Comparison of ENCODE assay signal across 9 cellular contexts in genomic region chr1:22712502-22713271, GRCh38. TPM values are rescaled to one million over a fixed set of nuclear protein-coding genes. Genes with fewer than 3 reads are reported as not detected.
DNase-seq lines count a peak whose midpoint lies in the region; ATAC-seq and TF ChIP-seq lines count a peak whose summit lies in the region.
"Had no signal": no experiment of that assay in that cellular context is flagged by ENCODE, and none has a peak within 500 bp of the region (broad histone marks: within the 10 kb centered on the region; RNA-seq: fewer than 3 reads in every experiment).

No MANE protein-coding gene starts in this region.

- H3K36me3 ChIP-seq in PC-3 (ENCODE audit: low read depth, low read length) (no peaks in the 10 kb centered on the region), endodermal cell (ENCODE audit: control insufficient read depth, insufficient read depth, low read length) (peaks cover 5% of the 10 kb centered on the region)
- no peaks in the 10 kb centered on the region for H3K36me3 ChIP-seq in naive thymus-derived CD4-positive, alpha-beta T cell (ENCODE audit: control insufficient read depth in 2 of 3, insufficient read depth in 3 of 3, low read length in 3 of 3)

- H3K4me1 ChIP-seq in PC-3 (ENCODE audit: insufficient read depth, low read length), result peaks cover 20% of the 10 kb centered on the region
- peaks cover 21% of the 10 kb centered on the region for H3K4me1 ChIP-seq in endodermal cell (ENCODE audit: control insufficient read depth, insufficient read depth, low read length)
- no peaks in the 10 kb centered on the region for H3K4me1 ChIP-seq in naive thymus-derived CD4-positive, alpha-beta T cell (ENCODE audit: control insufficient read depth in 2 of 2, insufficient read depth in 2 of 2, low read length in 2 of 2)

- no peaks in the 10 kb centered on the region for H3K9me3 ChIP-seq in PC-3 (ENCODE audit: low read length)
- H3K9me3 ChIP-seq in endodermal cell (ENCODE audit: control insufficient read depth, low read length), result no peaks in the 10 kb centered on the region
- no peaks in the 10 kb centered on the region for H3K9me3 ChIP-seq in naive thymus-derived CD4-positive, alpha-beta T cell (ENCODE audit: control insufficient read depth in 2 of 3, low read length in 3 of 3)

- H3K4me2 ChIP-seq in PC-3 (ENCODE audit: low read length), result peak overlapping the region; percentile 100

- no peaks in the 10 kb centered on the region for H3K9me3 Mint-ChIP-seq in activated CD4-positive, alpha-beta T cell treated with anti-CD3 and anti-CD28 coated beads, Interleukin-2, amount 10 ng/mL, durations not matched to agents 24 days and 14 days
- H3K9me3 Mint-ChIP-seq in endodermal cell, result no peaks in the 10 kb centered on the region
- peaks cover 0 to 2% (median 0%) of the 10 kb centered on the region in 11 donors for H3K9me3 Mint-ChIP-seq in naive thymus-derived CD4-positive, alpha-beta T cell

- H3K27ac ChIP-seq in PC-3 (ENCODE audit: low read length) (no peak overlapping the region), endodermal cell (ENCODE audit: low read depth, low read length) (no peak overlapping the region)
- H3K27ac ChIP-seq in naive thymus-derived CD4-positive, alpha-beta T cell (ENCODE audit: low read depth, low read length), result no peak overlapping the region

- H3K9me2 ChIP-seq in PC-3 (replicated peaks; ENCODE audit: low read length), result no peaks in the 10 kb centered on the region

- WGBS in endodermal cell (ENCODE audit: insufficient coverage in 1 of 2, insufficient read length in 1 of 2), 2 experiments, result 92% methylated on average over 13 to 19 of the region's 19 CpGs

- no peak overlapping the region for H3K4me3 Mint-ChIP-seq in activated CD4-positive, alpha-beta T cell treated with anti-CD3 and anti-CD28 coated beads, Interleukin-2, amount 10 ng/mL, durations not matched to agents 24 days and 14 days
- H3K4me3 Mint-ChIP-seq in endodermal cell, result peak overlapping the region; percentile 65
- peak overlapping the region in 3 of 10 donors; percentile 57 to 73 (median 63) for H3K4me3 Mint-ChIP-seq in naive thymus-derived CD4-positive, alpha-beta T cell

- H3K4me3 ChIP-seq in PC-3 (ENCODE audit: low read length) (peak overlapping the region; percentile 81; the same call in 1 of the 2 replicates), endodermal cell (ENCODE audit: low read length) (peak overlapping the region; percentile 81)
- H3K4me3 ChIP-seq in naive thymus-derived CD4-positive, alpha-beta T cell (ENCODE audit: low read length), result no peak overlapping the region

- ATAC-seq in PC-3, result peak; percentile 76
- ATAC-seq in naive thymus-derived CD4-positive, alpha-beta T cell, result no peak

- peaks cover 6% of the 10 kb centered on the region; the same call in 1 of the 2 replicates for H4K20me1 ChIP-seq in PC-3 (ENCODE audit: low read length)

- no TSS peak for BruUV-seq in PC-3 (replicated peaks; lab: Mats Ljungman, UMichigan)

- intact Hi-C loops in activated CD4-positive, alpha-beta T cell treated with anti-CD3 and anti-CD28 coated beads, Interleukin-2, amount 10 ng/mL, durations not matched to agents 24 days and 14 days (cut with micrococcal nuclease), result no loop called here
- intact Hi-C loops in PC-3 (cut with micrococcal nuclease), result loop anchor here (5.0 kb wide), 1 partner anchor 35 kb away; no protein-coding TSS in a partner anchor
- intact Hi-C loops in naive thymus-derived CD4-positive, alpha-beta T cell (cut with micrococcal nuclease), result no loop called here

- no peak overlapping the region for H3K9ac ChIP-seq in PC-3 (ENCODE audit: low read length)
- H3K9ac ChIP-seq in endodermal cell (ENCODE audit: extremely low read depth, low read length, poor library complexity, severe bottlenecking), result no peak overlapping the region

- H3K79me2 ChIP-seq in PC-3 (ENCODE audit: low read length), result peaks cover 6% of the 10 kb centered on the region; the same call in 1 of the 2 replicates

- H3K27ac Mint-ChIP-seq in activated CD4-positive, alpha-beta T cell treated with anti-CD3 and anti-CD28 coated beads, Interleukin-2, amount 10 ng/mL, durations not matched to agents 24 days and 14 days, result no peak overlapping the region
- H3K27ac Mint-ChIP-seq in endodermal cell, result no peak overlapping the region
- H3K27ac Mint-ChIP-seq in naive thymus-derived CD4-positive, alpha-beta T cell, result no peak overlapping the region

- peaks cover 51% of the 10 kb centered on the region for H3K27me3 Mint-ChIP-seq in activated CD4-positive, alpha-beta T cell treated with anti-CD3 and anti-CD28 coated beads, Interleukin-2, amount 10 ng/mL, durations not matched to agents 24 days and 14 days
- peaks cover 46% of the 10 kb centered on the region for H3K27me3 Mint-ChIP-seq in endodermal cell (ENCODE audit: insufficient read depth)
- H3K27me3 Mint-ChIP-seq in naive thymus-derived CD4-positive, alpha-beta T cell, result peaks cover 50 to 74% (median 60%) of the 10 kb centered on the region in 5 donors

- no peaks in the 10 kb centered on the region for H3K27me3 ChIP-seq in PC-3 (ENCODE audit: low read length)
- peaks cover 20% of the 10 kb centered on the region for H3K27me3 ChIP-seq in endodermal cell (ENCODE audit: control insufficient read depth, insufficient read depth, low read length, poor library complexity, severe bottlenecking)
- peaks cover 3 to 10% of the 10 kb centered on the region in 2 donors for H3K27me3 ChIP-seq in naive thymus-derived CD4-positive, alpha-beta T cell (ENCODE audit: control insufficient read depth in 2 of 2, insufficient read depth in 2 of 2, low read length in 2 of 2)

- CTCF ChIA-PET in PC-3 (lab: Charles Lee), result interaction anchor here (1.5 kb wide), 1 partner anchor 8 kb away, joined by 7 read pairs; no protein-coding TSS in a partner anchor
- CTCF ChIA-PET in naive thymus-derived CD4-positive, alpha-beta T cell (lab: Charles Lee), result no interaction called here

- H3F3A ChIP-seq in PC-3 (ENCODE audit: low read length, unreplicated experiment), result no peaks in the 10 kb centered on the region

- no peak overlapping the region for H2AFZ ChIP-seq in PC-3 (ENCODE audit: low read length)

- no peaks in the 10 kb centered on the region for H3K36me3 Mint-ChIP-seq in activated CD4-positive, alpha-beta T cell treated with anti-CD3 and anti-CD28 coated beads, Interleukin-2, amount 10 ng/mL, durations not matched to agents 24 days and 14 days (ENCODE audit: low read depth)
- H3K36me3 Mint-ChIP-seq in endodermal cell (ENCODE audit: low read depth), result no peaks in the 10 kb centered on the region
- no peaks in the 10 kb centered on the region for H3K36me3 Mint-ChIP-seq in naive thymus-derived CD4-positive, alpha-beta T cell

- POLR2A ChIA-PET in PC-3 (lab: Charles Lee; ENCODE audit: unreplicated experiment), result interaction anchor here (0.5 kb wide), 1 partner anchor 1068 kb away, joined by 5 read pairs; no protein-coding TSS in a partner anchor
- POLR2A ChIA-PET in naive thymus-derived CD4-positive, alpha-beta T cell (lab: Charles Lee), result no interaction called here

- TF ChIP-seq CTCF in PC-3 (conservative IDR thresholded peaks at IDR 0.05; ENCODE audit: low read depth, low read length), result no peak
- no peak for TF ChIP-seq CTCF in endodermal cell (conservative IDR thresholded peaks at IDR 0.05)

- peak; percentile 7 to 10 for DNase-seq in activated CD4-positive, alpha-beta T cell treated with anti-CD3 and anti-CD28 coated beads for 24 hours (ENCODE audit: low read depth in 2 of 2)
- DNase-seq in activated CD4-positive, alpha-beta T cell treated with anti-CD3 and anti-CD28 coated beads, Interleukin-2, amount 10 ng/mL, durations not matched to agents 24 days and 14 days, result no peak
- DNase-seq in PC-3, result peak; percentile 71
- DNase-seq in endodermal cell, result no peak
- peak; percentile 61 for DNase-seq in stimulated activated CD4-positive, alpha-beta T cell treated with anti-CD3 and anti-CD28 coated beads, Interleukin-4, amount 100 ng/mL, for 24 hours
- no peak for DNase-seq in naive thymus-derived CD4-positive, alpha-beta T cell
- DNase-seq in inferior parietal cortex (ENCODE audit: extremely low spot score), result no peak
- no peak for DNase-seq in dedifferentiated amniotic fluid mesenchymal stem cell (ENCODE audit: extremely low spot score)
- DNase-seq: NCI-H1694 had no signal

- peaks cover 3% of the 10 kb centered on the region for H3K4me1 Mint-ChIP-seq in activated CD4-positive, alpha-beta T cell treated with anti-CD3 and anti-CD28 coated beads, Interleukin-2, amount 10 ng/mL, durations not matched to agents 24 days and 14 days
- peaks cover 48% of the 10 kb centered on the region for H3K4me1 Mint-ChIP-seq in endodermal cell
- H3K4me1 Mint-ChIP-seq in naive thymus-derived CD4-positive, alpha-beta T cell, result peaks cover 0 to 13% (median 7%) of the 10 kb centered on the region in 7 donors

RNA-seq across cellular contexts. Expression of gene EPHB2, which starts 2.0 kb away (rescaled TPM):
- total RNA-seq in activated CD4-positive, alpha-beta T cell treated with anti-CD3 and anti-CD28 coated beads, Interleukin-2, amount 10 ng/mL, durations not matched to agents 24 days and 14 days, result not detected in 2 replicates
- 21.0 and 23.2 TPM in 2 replicates for total RNA-seq in PC-3 (2014; rRNA removed)
- total RNA-seq in endodermal cell, result 10 to 100 TPM; 34.0 to 50.7 TPM
- 49.8 TPM for polyA plus RNA-seq in endodermal cell (2013, experiment 1 of 2)
- polyA plus RNA-seq in endodermal cell (2013, experiment 2 of 2), result 46.5 TPM
- total RNA-seq in naive thymus-derived CD4-positive, alpha-beta T cell, result 1 to 10 TPM in 1 of 5 experiments, under 1 TPM in 3, not detected in 1; 0.27 to 2.2 (median 0.49) TPM
- not detected for polyA plus RNA-seq in naive thymus-derived CD4-positive, alpha-beta T cell

RNA-seq across cellular contexts. Expression of gene C1QB, which starts 59.7 kb away (rescaled TPM):
- not detected in 2 replicates for total RNA-seq in activated CD4-positive, alpha-beta T cell treated with anti-CD3 and anti-CD28 coated beads, Interleukin-2, amount 10 ng/mL, durations not matched to agents 24 days and 14 days
- total RNA-seq in PC-3 (2014; rRNA removed) (not detected in 2 replicates), endodermal cell (not detected)
- not detected for polyA plus RNA-seq in endodermal cell (2013, experiment 1 of 2)
- not detected for polyA plus RNA-seq in endodermal cell (2013, experiment 2 of 2)
- 1 to 10 TPM in 3 of 5 experiments, under 1 TPM in 1, not detected in 1; 0.53 to 2.4 (median 1.2) TPM for total RNA-seq in naive thymus-derived CD4-positive, alpha-beta T cell
- polyA plus RNA-seq in naive thymus-derived CD4-positive, alpha-beta T cell, result not detected

Comparison
In these comparisons a context has a peak if more than half of its experiments do, and no peak if none do; other contexts are left out.
1. DNase-seq: peak in activated CD4-positive, alpha-beta T cell treated with anti-CD3 and anti-CD28 coated beads for 24 hours (2 of 2), PC-3 (single experiment) and stimulated activated CD4-positive, alpha-beta T cell treated with anti-CD3 and anti-CD28 coated beads, Interleukin-4, amount 100 ng/mL, for 24 hours (single experiment); none in activated CD4-positive, alpha-beta T cell treated with anti-CD3 and anti-CD28 coated beads, Interleukin-2, amount 10 ng/mL, durations not matched to agents 24 days and 14 days (single experiment), endodermal cell (single experiment), naive thymus-derived CD4-positive, alpha-beta T cell (0 of 9), inferior parietal cortex (single experiment) and dedifferentiated amniotic fluid mesenchymal stem cell (single experiment).